ENCODE assay signal across 8 cellular contexts in the genomic region with DNA sequence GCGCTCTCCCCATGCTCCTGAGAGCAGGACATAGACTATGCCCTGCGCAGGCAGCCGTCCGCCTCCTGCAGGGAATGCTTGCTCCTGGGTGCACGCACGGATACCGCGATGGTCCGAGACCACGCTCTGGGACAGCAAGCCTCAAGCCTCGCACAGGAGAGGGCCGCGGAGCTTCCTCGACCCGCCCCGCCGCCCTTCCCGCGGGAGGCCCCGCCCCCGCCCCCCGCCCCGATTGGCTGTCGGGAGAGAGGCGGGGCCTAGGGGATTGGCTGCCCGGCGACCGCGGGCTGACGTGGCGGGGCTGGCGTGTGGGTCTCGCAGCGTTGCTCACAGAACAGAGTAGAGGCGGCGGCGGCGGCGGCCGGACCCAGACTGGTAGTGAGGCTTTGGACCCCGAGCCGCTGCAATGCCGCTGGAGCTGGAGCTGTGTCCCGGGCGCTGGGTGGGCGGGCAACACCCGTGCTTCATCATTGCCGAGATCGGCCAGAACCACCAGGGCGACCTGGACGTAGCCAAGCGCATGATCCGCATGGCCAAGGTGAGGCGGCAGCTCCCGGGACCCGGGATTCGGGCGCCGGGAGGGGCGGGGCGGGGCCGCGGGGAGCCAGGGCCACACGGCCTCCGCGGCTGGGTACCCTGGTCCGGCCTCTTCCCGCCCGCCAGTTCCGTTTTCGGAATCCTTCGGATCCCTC. TPM values are rescaled to one million over a fixed set of nuclear protein-coding genes. Genes with fewer than 3 reads are reported as not detected.
DNase-seq lines count a peak whose midpoint lies in the region; ATAC-seq and TF ChIP-seq lines count a peak whose summit lies in the region.

NANS (plus strand) TSS at position 330 of the 692 bp plus-strand sequence; CDS start at position 407, 77 bp downstream.

- no peaks in the 10 kb centered on the region for H3K9me3 ChIP-seq in heart right ventricle

- H3K36me3 Mint-ChIP-seq in type B pancreatic cell: peaks cover 4% of the 10 kb centered on the region

- TF ChIP-seq POLR2A in GM15510 (IDR thresholded peaks at IDR 0.05; ENCODE audit: borderline replicate concordance, extremely low read depth, insufficient read length): peak; percentile 97

- peak; percentile 88 for DNase-seq in NCI-H146 (lab: John Stamatoyannopoulos, UW)
- DNase-seq in amniotic epithelial cell (ENCODE audit: low read depth): peak; percentile 93
- DNase-seq in heart right ventricle: peak; percentile 92 to 93
- peak; percentile 86 to 99 (median 93) for DNase-seq in posterior cingulate gyrus
- peak; percentile 91 for DNase-seq in type B pancreatic cell (ENCODE audit: extremely low spot score, unreplicated experiment)

- no peaks in the 10 kb centered on the region for H3K27me3 ChIP-seq in heart right ventricle

- H3K4me1 ChIP-seq in heart right ventricle: peaks cover 0 to 36% (median 14%) of the 10 kb centered on the region in 9 donors

- intact Hi-C loops in T-helper 1 cell treated with Interleukin-12 subunit alpha and Interleukin-12 subunit beta and Interleukin-4 antibody, amounts not matched to agents 30 ng/mL and 1 ng/mL, for 36 hours (cut with micrococcal nuclease): loop anchor here (1.0 to 10.0 kb wide), 14 partner anchors 11 to 423 kb away; partner anchors contain the start of genes ANP32B, NCBP1, TBC1D2 and TRMO
- intact Hi-C loops in heart right ventricle (cut with DNase I) (loop anchor here in 6 of 10 donors (1.0 to 10.0 kb wide), 6 partner anchors 73 to 201 kb away; partner anchors contain the start of genes ANP32B (in 3 of the 6), TBC1D2 (in 2 of the 6) and TRMO (in 1 of the 6)), posterior cingulate gyrus (cut with DNase I) (loop anchor here (5.0 kb wide), 1 partner anchor 201 kb away; the partner anchor contains the start of gene TBC1D2)

- H3K27me3 Mint-ChIP-seq in type B pancreatic cell: peaks cover 3% of the 10 kb centered on the region

- peak within 1 kb of the TSS; percentile 50 to 96 (median 84) for H3K4me3 ChIP-seq in heart right ventricle

- ATAC-seq in HG02870 (IDR thresholded peaks at IDR 0.05; ENCODE audit: unreplicated experiment): peak; percentile 94
- ATAC-seq in heart right ventricle: peak; percentile 98 to 100 (median 99)

- H3K4me1 Mint-ChIP-seq in type B pancreatic cell (ENCODE audit: unreplicated experiment): peaks cover 4% of the 10 kb centered on the region

- 0 to 1% methylated on average over 62 to 72 of the region's 72 CpGs for WGBS in heart right ventricle, 2 donors

- H3K27ac ChIP-seq in heart right ventricle: peak within 1 kb of the TSS; percentile 63 to 97 (median 92)

- no peaks in the 10 kb centered on the region for H3K9me3 Mint-ChIP-seq in type B pancreatic cell

- TF ChIP-seq CTCF in heart right ventricle (IDR thresholded peaks at IDR 0.05): peak in 2 of 9 donors; percentile 19
- no peak for TF ChIP-seq CTCF in type B pancreatic cell (conservative IDR thresholded peaks at IDR 0.05)

- H3K4me3 Mint-ChIP-seq in type B pancreatic cell: peak within 1 kb of the TSS; percentile 99

- H3K27ac Mint-ChIP-seq in type B pancreatic cell: peak within 1 kb of the TSS; percentile 99

- H3K36me3 ChIP-seq in heart right ventricle: peaks cover 0 to 21% (median 4%) of the 10 kb centered on the region in 9 donors

RNA-seq across cellular contexts. Expression of gene NANS, which starts in this region (rescaled TPM):
- total RNA-seq in T-helper 1 cell treated with Interleukin-12 subunit alpha and Interleukin-12 subunit beta and Interleukin-4 antibody, amounts not matched to agents 30 ng/mL and 1 ng/mL, for 36 hours: 58.7 and 59.5 TPM in 2 replicates
- total RNA-seq in heart right ventricle (10 to 100 TPM; 20.0 to 43.7 (median 30.0) TPM), type B pancreatic cell (ENCODE audit: low replicate concordance) (44.6 and 48.1 TPM in 2 replicates)
- 100 to 1,000 TPM in 1 of 2 donors, 10 to 100 TPM in 1; 38.3 to 141 TPM for polyA plus RNA-seq in heart right ventricle

Comparison
In these comparisons a context has a peak if more than half of its experiments do, and no peak if none do; other contexts are left out.
1. Peak in every context shown above with its lines: DNase-seq, ATAC-seq, H3K4me3 ChIP-seq and H3K27ac ChIP-seq.